ENCODE assay signal across 8 cellular contexts in genomic region chr13:52599037-52599852, GRCh38. TPM values are rescaled to one million over a fixed set of nuclear protein-coding genes. Genes with fewer than 3 reads are reported as not detected.
DNase-seq lines count a peak whose midpoint lies in the region; TF ChIP-seq lines count a peak whose summit lies in the region.

No MANE protein-coding gene starts in this region.

- H3K27ac ChIP-seq in uterus, result peak overlapping the region; percentile 80 to 94

- H3K27me3 ChIP-seq in HAP-1 (ENCODE audit: low read depth) (no peaks in the 10 kb centered on the region), uterus (no peaks in the 10 kb centered on the region)

- no peaks in the 10 kb centered on the region for H3K9me3 ChIP-seq in HAP-1
- H3K9me3 ChIP-seq in uterus, result no peaks in the 10 kb centered on the region

- H3K36me3 ChIP-seq in HAP-1 (replicated peaks), result no peaks in the 10 kb centered on the region
- H3K36me3 ChIP-seq in uterus, result no peaks in the 10 kb centered on the region

- peak overlapping the region; percentile 49 for H3K4me3 ChIP-seq in HAP-1
- peak overlapping the region; percentile 44 to 85 for H3K4me3 ChIP-seq in uterus

- intact Hi-C loops in uterus (cut with DNase I; ENCODE audit: low total_unique reads), result no loop called here

- in situ Hi-C loops in HAP-1 (cut with MboI; ENCODE audit: low sequenced_read_pairs), result no loop called here

- DNase-seq in EH (ENCODE audit: low read depth) (peak; percentile 81), HAP-1 (ENCODE audit: low spot score in 2 of 2) (peak; percentile 42 to 68), NCI-H69 (lab: John Stamatoyannopoulos, UW) (peak; percentile 44), dermis microvascular lymphatic vessel endothelial cell (ENCODE audit: low read depth in 2 of 2) (peak; percentile 64 to 91), midbrain (lab: John Stamatoyannopoulos, UW) (peak; percentile 57), uterus (no peak), cortex of kidney (lab: John Stamatoyannopoulos, UW) (no peak), T-helper 9 cell (no peak)

- no peak for TF ChIP-seq POLR2A in uterus (IDR thresholded peaks at IDR 0.05)

- no peak for TF ChIP-seq CTCF in uterus (IDR thresholded peaks at IDR 0.05)

- H3K4me1 ChIP-seq in HAP-1, result peaks cover 5% of the 10 kb centered on the region
- no peaks in the 10 kb centered on the region for H3K4me1 ChIP-seq in uterus

RNA-seq across cellular contexts. Expression of gene HNRNPA1L2, which starts 43.0 kb away (rescaled TPM):
- total RNA-seq in dermis microvascular lymphatic vessel endothelial cell (2.2 and 2.7 TPM in 2 replicates), uterus (10 to 100 TPM in 1 of 4 donors, 1 to 10 TPM in 2, under 1 TPM in 1; 0.51 to 12.9 (median 7.4) TPM)

RNA-seq across cellular contexts. Expression of gene SUGT1, which starts 53.4 kb away (rescaled TPM):
- total RNA-seq in dermis microvascular lymphatic vessel endothelial cell (26.3 and 33.1 TPM in 2 replicates), uterus (100 to 1,000 TPM in 1 of 4 donors, 10 to 100 TPM in 3; 20.9 to 102 (median 60.5) TPM)

Comparison
In these comparisons a context has a peak if more than half of its experiments do, and no peak if none do; other contexts are left out.
1. DNase-seq: peak in EH (single experiment), HAP-1 (2 of 2), NCI-H69 (single experiment), dermis microvascular lymphatic vessel endothelial cell (2 of 2) and midbrain (single experiment); none in uterus (0 of 2), cortex of kidney (single experiment) and T-helper 9 cell (single experiment).